20 cellular contexts compared by ENCODE assay signal in the genomic region with DNA sequence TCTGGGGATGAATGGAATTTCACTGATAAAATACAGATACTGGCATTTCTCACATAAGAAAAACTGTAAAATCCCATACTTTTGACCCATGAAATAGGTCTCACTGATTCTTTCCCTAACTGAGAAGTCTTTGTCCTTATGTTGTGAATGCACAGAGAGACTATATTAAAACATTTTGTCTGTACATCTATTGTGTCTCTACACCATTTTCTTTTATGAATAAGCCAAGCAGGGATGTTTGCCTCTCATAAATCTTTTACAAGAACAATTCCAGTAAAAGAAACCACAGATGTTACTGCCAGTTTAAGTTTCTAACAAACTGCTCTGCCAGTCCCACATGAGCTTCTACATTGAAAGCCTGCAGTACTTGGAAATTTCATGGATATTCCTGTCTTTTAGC.
DNase-seq lines count a peak whose midpoint lies in the region; ATAC-seq and TF ChIP-seq lines count a peak whose summit lies in the region.
"Had no signal": no experiment of that assay in that cellular context is flagged by ENCODE, and none has a peak within 500 bp of the region (broad histone marks: within the 10 kb centered on the region; RNA-seq: fewer than 3 reads in every experiment).

No MANE protein-coding gene starts in this region.

- no peak overlapping the region for H3K9ac ChIP-seq in MM.1S (ENCODE audit: low read length)
- no peak overlapping the region for H3K9ac ChIP-seq in colonic mucosa (ENCODE audit: low read depth in 2 of 2, low read length in 2 of 2)
- H3K9ac ChIP-seq: SK-N-SH had no signal

- H3F3A ChIP-seq in MM.1S (ENCODE audit: insufficient read depth, low read length) = peaks cover 4% of the 10 kb centered on the region; the same call in 1 of the 2 replicates

- H3K4me3 ChIP-seq in MM.1S (ENCODE audit: low read length) (no peak overlapping the region), colonic mucosa (no peak overlapping the region), mucosa of descending colon (no peak overlapping the region), H7 (ENCODE audit: insufficient read depth, low read depth, low read length) (no peak overlapping the region)

- H3K27ac ChIP-seq in MM.1S (ENCODE audit: low read length) = no peak overlapping the region
- H3K27ac ChIP-seq in colonic mucosa = peak overlapping the region; percentile 60

- TF ChIP-seq CTCF in MM.1S (IDR thresholded peaks at IDR 0.05; ENCODE audit: low read length) = no peak
- no peak for TF ChIP-seq CTCF in colonic mucosa (IDR thresholded peaks at IDR 0.05)
- no peak for TF ChIP-seq CTCF in mucosa of descending colon (IDR thresholded peaks at IDR 0.05)

- no peaks in the 10 kb centered on the region for H4K20me1 ChIP-seq in MM.1S (ENCODE audit: insufficient read depth, low read length)

- no peak for DNase-seq in MM.1S
- DNase-seq in colonic mucosa = no peak
- no peak for DNase-seq in mucosa of descending colon
- DNase-seq in left cardiac atrium = no peak
- DNase-seq in amniotic stem cell (lab: John Stamatoyannopoulos, UW) = no peak
- DNase-seq in posterior vena cava (ENCODE audit: low spot score) = no peak
- no peak for DNase-seq in H7
- DNase-seq: ACHN; C1 segment of cervical spinal cord; CD8-positive, alpha-beta memory T cell; DND-41; HFFc6; KG1; NCI-H1048; NCI-H1436 treated with DMSO at 0.1 percent for 48 hours; NCI-H2029 treated with DMSO at 0.1 percent for 48 hours; NCI-H446 treated with DMSO at 0.1 percent for 48 hours; NCI-H748 treated with DMSO at 0.1 percent for 48 hours; SHP77; SK-N-SH had no signal

- no peaks in the 10 kb centered on the region for H3K36me3 ChIP-seq in MM.1S (replicated peaks; ENCODE audit: insufficient read depth, low read length)
- no peaks in the 10 kb centered on the region for H3K36me3 ChIP-seq in colonic mucosa
- H3K36me3 ChIP-seq in mucosa of descending colon (ENCODE audit: low read depth) = no peaks in the 10 kb centered on the region
- H3K36me3 ChIP-seq in H7 (replicated peaks; ENCODE audit: control insufficient read depth, insufficient read depth, low read length) = no peaks in the 10 kb centered on the region

- H3K9me3 ChIP-seq in MM.1S (replicated peaks; ENCODE audit: insufficient read depth, low read length) (no peaks in the 10 kb centered on the region), colonic mucosa (no peaks in the 10 kb centered on the region), mucosa of descending colon (no peaks in the 10 kb centered on the region)
- H3K9me3 ChIP-seq: SK-N-SH had no signal

- no peaks in the 10 kb centered on the region for H3K79me2 ChIP-seq in MM.1S (ENCODE audit: low read length)

- peak; percentile 48 for ATAC-seq in mucosa of descending colon
- ATAC-seq in left cardiac atrium = no peak

- no peaks in the 10 kb centered on the region; the same call in 1 of the 2 replicates for H3K27me3 ChIP-seq in MM.1S (replicated peaks; ENCODE audit: insufficient read depth, low read length)
- H3K27me3 ChIP-seq in colonic mucosa = no peaks in the 10 kb centered on the region
- H3K27me3 ChIP-seq in H7 (ENCODE audit: control insufficient read depth, insufficient read depth, low read length) = no peaks in the 10 kb centered on the region

- H3K4me1 ChIP-seq in MM.1S (ENCODE audit: low read length) (peaks cover 30% of the 10 kb centered on the region), colonic mucosa (peaks cover 4% of the 10 kb centered on the region), mucosa of descending colon (ENCODE audit: low read depth) (peaks cover 11% of the 10 kb centered on the region)

- peak overlapping the region; percentile 41; the same call in 1 of the 2 replicates for H3K4me2 ChIP-seq in MM.1S (ENCODE audit: low read depth, low read length)
- H3K4me2 ChIP-seq: SK-N-SH had no signal

- H3K9me2 ChIP-seq in MM.1S (replicated peaks; ENCODE audit: insufficient read depth, low read length) = no peaks in the 10 kb centered on the region
- H3K9me2 ChIP-seq: SK-N-SH had no signal

- H2AFZ ChIP-seq in MM.1S (ENCODE audit: low read length) = no peak overlapping the region

- intact Hi-C loops in colonic mucosa (cut with DNase I) = loop anchor here (10.0 kb wide), 1 partner anchor 154 kb away; no protein-coding TSS in a partner anchor
- intact Hi-C loops in mucosa of descending colon (cut with DNase I, micrococcal nuclease) = no loop called here
- intact Hi-C loops in left cardiac atrium (cut with DNase I) = no loop called here
- intact Hi-C loops in posterior vena cava (cut with DNase I) = no loop called here
